In the genomic region with DNA sequence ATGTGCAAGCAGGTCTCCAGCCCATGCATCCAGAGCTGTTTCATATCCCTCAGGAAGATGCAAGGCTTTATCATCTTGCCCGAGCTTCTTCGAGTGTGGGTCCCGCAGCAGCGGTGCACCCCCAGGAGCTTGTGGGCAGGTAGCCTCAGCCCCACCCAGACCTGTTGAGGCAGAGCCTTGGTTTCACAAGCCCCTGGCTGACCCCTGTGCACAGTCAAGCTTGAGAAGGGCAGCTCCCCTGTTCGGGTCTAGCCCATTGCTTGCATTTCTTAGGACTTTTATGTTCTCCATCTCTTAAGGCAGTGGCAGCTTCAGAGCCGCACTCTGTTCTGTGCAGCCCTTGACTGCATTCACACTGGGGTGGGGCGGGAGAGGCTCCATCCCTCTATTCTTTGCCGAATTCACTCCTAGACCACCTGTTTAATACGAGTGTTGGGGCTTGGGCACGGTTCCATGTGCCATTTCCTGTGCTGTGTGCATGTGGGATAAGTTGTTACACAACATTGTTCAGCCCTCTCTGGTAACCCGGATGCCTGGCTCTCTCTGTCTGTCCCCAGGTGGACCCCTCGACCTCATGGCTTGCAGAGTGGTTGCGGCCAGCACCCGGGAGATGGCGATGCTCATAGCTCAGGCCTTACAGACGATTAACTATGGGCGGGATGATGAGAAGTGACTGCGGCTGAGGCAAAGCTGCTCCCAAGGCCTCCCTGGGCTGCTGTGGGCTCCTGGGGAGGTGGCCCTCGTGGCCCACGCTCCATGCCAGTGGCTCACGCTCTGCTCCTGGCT, we compare ENCODE assay signal across 17 cellular contexts.
"Had no signal": no experiment of that assay in that cellular context is flagged by ENCODE, and none has a peak within 500 bp of the region (broad histone marks: within the 10 kb centered on the region; RNA-seq: fewer than 3 reads in every experiment).

No MANE protein-coding gene starts in this region.

- H3K4me3 ChIP-seq: colonic mucosa, heart left ventricle, upper lobe of right lung had no signal

- ATAC-seq: activated CD8-positive, alpha-beta T cell treated with anti-CD3 and anti-CD28 coated beads, Interleukin-2, amount 10 ng/mL, durations not matched to agents 7 days and 5 days; activated T-helper 17 cell treated with anti-CD3 and anti-CD28 coated beads, Interleukin-2, amount 50 U/mL, for 72 hours; heart left ventricle; left lobe of liver; stimulated activated naive CD8-positive, alpha-beta T cell treated with anti-CD3 and anti-CD28 coated beads, Interleukin-15, Interleukin-2, amounts not matched to agents 100 U/mL and 50 U/mL, for 24 hours; upper lobe of right lung had no signal

- H3K27me3 ChIP-seq: colonic mucosa, heart left ventricle, upper lobe of right lung had no signal

- H3K9me3 ChIP-seq: colonic mucosa, heart left ventricle, SK-N-SH, upper lobe of right lung had no signal

- H3K4me2 ChIP-seq: SK-N-SH had no signal

- H3K27ac ChIP-seq: colonic mucosa, upper lobe of right lung, WERI-Rb-1 had no signal

- H3K9ac ChIP-seq: SK-N-SH had no signal

- DNase-seq: activated CD4-positive, alpha-beta T cell treated with anti-CD3 and anti-CD28 coated beads, Interleukin-2, amount 50 U/mL, for 1 hour; activated CD4-positive, CD25-positive, alpha-beta regulatory T cell treated with anti-CD3 and anti-CD28 coated beads, Interleukin-2, amount 50 U/mL, for 72 hours; activated CD8-positive, alpha-beta T cell treated with anti-CD3 and anti-CD28 coated beads, Interleukin-2, amount 10 ng/mL, durations not matched to agents 7 days and 5 days; activated naive CD4-positive, alpha-beta T cell; activated naive CD8-positive, alpha-beta T cell treated with anti-CD3 and anti-CD28 coated beads for 36 hours; activated T-cell treated with anti-CD3 and anti-CD28 coated beads, Interleukin-2, amount 50 U/mL, for 24 hours; colonic mucosa; naive B cell; SK-N-SH; stimulated activated CD4-positive, alpha-beta T cell treated with anti-CD3 and anti-CD28 coated beads, Interleukin-12 subunit alpha, Interleukin-12 subunit beta, amount 100 ng/mL, for 4 hours; stimulated activated CD4-positive, alpha-beta T cell treated with anti-CD3 and anti-CD28 coated beads, Interleukin-4, amount 100 ng/mL, for 4 hours; stimulated activated naive CD8-positive, alpha-beta T cell treated with anti-CD3 and anti-CD28 coated beads, Interleukin-15, Interleukin-2, amounts not matched to agents 100 U/mL and 50 U/mL, for 24 hours; upper lobe of right lung; WERI-Rb-1 had no signal

- H3K4me1 ChIP-seq: colonic mucosa, upper lobe of right lung had no signal

- H3K36me3 ChIP-seq: colonic mucosa had no signal
